ENCODE assay signal across 20 cellular contexts in the genomic region with DNA sequence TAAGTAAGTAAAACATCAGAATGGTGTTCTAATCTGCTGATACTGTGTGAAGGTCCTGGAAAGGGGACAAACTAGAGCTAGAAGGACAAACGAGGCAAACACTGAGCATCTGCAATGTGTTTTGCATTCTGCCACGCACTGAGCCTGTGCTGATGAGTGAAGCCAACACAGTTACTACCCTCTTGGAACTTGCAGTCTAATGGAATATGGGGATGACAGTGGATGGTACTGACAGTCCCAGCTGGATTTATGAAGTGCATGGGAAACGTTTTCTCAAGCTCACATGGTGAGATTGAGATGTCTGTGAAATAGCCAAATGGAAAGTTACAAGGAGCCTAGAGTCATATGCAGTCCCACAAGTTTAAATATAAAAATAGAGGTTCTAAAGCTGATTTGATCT.
DNase-seq lines count a peak whose midpoint lies in the region; ATAC-seq and TF ChIP-seq lines count a peak whose summit lies in the region.
"Had no signal": no experiment of that assay in that cellular context is flagged by ENCODE, and none has a peak within 500 bp of the region (broad histone marks: within the 10 kb centered on the region; RNA-seq: fewer than 3 reads in every experiment).

No MANE protein-coding gene starts in this region.

- peaks cover 9% of the 10 kb centered on the region; the same call in 1 of the 2 replicates for H3K9me2 ChIP-seq in GM23338 (ENCODE audit: insufficient read depth)

- H3K56ac ChIP-seq in H9 (ENCODE audit: insufficient read length, low read depth, low read length) = no peak overlapping the region

- H3K27me3 ChIP-seq in GM23338 (ENCODE audit: insufficient read depth) (no peaks in the 10 kb centered on the region), right lobe of liver (no peaks in the 10 kb centered on the region), stomach (no peaks in the 10 kb centered on the region), H9 (ENCODE audit: insufficient read depth, low read length) (peaks cover 2% of the 10 kb centered on the region; the same call in 1 of the 2 replicates)

- H4K20me1 ChIP-seq in GM23338 (replicated peaks; ENCODE audit: insufficient read depth) = no peaks in the 10 kb centered on the region
- H4K20me1 ChIP-seq in H9 (ENCODE audit: control insufficient read depth, insufficient read depth, insufficient read length) = no peaks in the 10 kb centered on the region

- no peak overlapping the region for H3K18ac ChIP-seq in H9 (ENCODE audit: insufficient read length, low read depth, low read length)

- H3K79me1 ChIP-seq in H9 (ENCODE audit: insufficient read depth, low read depth, low read length, poor library complexity, severe bottlenecking) = no peaks in the 10 kb centered on the region

- H3K4me1 Mint-ChIP-seq in GM23338 (peaks cover 18% of the 10 kb centered on the region; the same call in 2 of the 3 replicates), MCF 10A (ENCODE audit: insufficient read depth, unreplicated experiment) (peaks cover 43% of the 10 kb centered on the region), H9 (peaks cover 20% of the 10 kb centered on the region in 2 experiments)
- H3K4me1 Mint-ChIP-seq: activated naive CD8-positive, alpha-beta T cell treated with anti-CD3 and anti-CD28 coated beads, Interleukin-2, amount 50 U/mL, for 24 hours had no signal

- no peak overlapping the region for H3K9ac ChIP-seq in H9 (ENCODE audit: extremely low read depth, insufficient read length, low read length)

- CTCF ChIA-PET in MCF 10A (lab: Yijun Ruan, JAX) = interaction anchor here (0.7 to 6.0 kb wide), 7 partner anchors 11 to 339 kb away, joined by 3 to 40 read pairs (median 4); no protein-coding TSS in a partner anchor

- no peak overlapping the region for H2BK5ac ChIP-seq in H9 (ENCODE audit: insufficient read length, low read length)

- H3K4me3 ChIP-seq in GM23338 (no peak overlapping the region), right lobe of liver (no peak overlapping the region), stomach (no peak overlapping the region)
- H3K4me3 ChIP-seq: prostate gland, tibial nerve had no signal

- H3K27ac Mint-ChIP-seq in GM23338 (no peak overlapping the region), MCF 10A (ENCODE audit: low read depth, unreplicated experiment) (peak overlapping the region; percentile 81), H9 (no peak overlapping the region; a peak in 1 of 7 replicates)
- H3K27ac Mint-ChIP-seq: activated naive CD8-positive, alpha-beta T cell treated with anti-CD3 and anti-CD28 coated beads, Interleukin-2, amount 50 U/mL, for 24 hours; dendritic cell treated with granulocyte-macrophage colony-stimulating factor and Interleukin-4, amounts not matched to agents 40 ng/mL and 50 ng/mL, for 4 days; nephron had no signal

- H4K5ac ChIP-seq in H9 (ENCODE audit: insufficient read length, low read depth, low read length) = no peak overlapping the region

- H3K27me3 Mint-ChIP-seq in GM23338 (ENCODE audit: insufficient read depth, low read depth, poor library complexity) = peaks cover 2% of the 10 kb centered on the region
- no peaks in the 10 kb centered on the region for H3K27me3 Mint-ChIP-seq in MCF 10A (ENCODE audit: insufficient read depth, unreplicated experiment)
- H3K27me3 Mint-ChIP-seq in H9 (ENCODE audit: low read depth) = peaks cover 4% of the 10 kb centered on the region; the same call in 1 of the 2 replicates

- H3K36me3 ChIP-seq in GM23338 (ENCODE audit: insufficient read depth) (no peaks in the 10 kb centered on the region), right lobe of liver (no peaks in the 10 kb centered on the region), stomach (no peaks in the 10 kb centered on the region)
- H3K36me3 ChIP-seq: prostate gland, tibial nerve had no signal

- H3K4me1 ChIP-seq in GM23338 (ENCODE audit: insufficient read depth) (no peaks in the 10 kb centered on the region), right lobe of liver (peaks cover 0 to 46% (median 17%) of the 10 kb centered on the region in 4 donors), stomach (peaks cover 3 to 14% (median 7%) of the 10 kb centered on the region in 4 donors), H9 (ENCODE audit: insufficient read depth, low read length) (peaks cover 3% of the 10 kb centered on the region; the same call in 1 of the 2 replicates)
- H3K4me1 ChIP-seq: prostate gland, tibial nerve had no signal

- no peaks in the 10 kb centered on the region; the same call in 2 of the 3 replicates for H3K9me3 Mint-ChIP-seq in GM23338
- H3K9me3 Mint-ChIP-seq in MCF 10A (ENCODE audit: unreplicated experiment) = no peaks in the 10 kb centered on the region
- no peaks in the 10 kb centered on the region; a peak in 2 of 5 replicates for H3K9me3 Mint-ChIP-seq in H9
- H3K9me3 Mint-ChIP-seq: activated naive CD8-positive, alpha-beta T cell treated with anti-CD3 and anti-CD28 coated beads, Interleukin-2, amount 50 U/mL, for 24 hours; dendritic cell treated with granulocyte-macrophage colony-stimulating factor and Interleukin-4, amounts not matched to agents 40 ng/mL and 50 ng/mL, for 4 days; nephron had no signal

- no peak for TF ChIP-seq POLR2A in right lobe of liver (IDR thresholded peaks at IDR 0.05)
- no peak for TF ChIP-seq POLR2A in stomach (IDR thresholded peaks at IDR 0.05)

- H2AFZ ChIP-seq in GM23338 (peak overlapping the region; percentile 78; the same call in 1 of the 2 replicates), H9 (ENCODE audit: low read length) (no peak overlapping the region)

- H2BK120ac ChIP-seq in H9 (ENCODE audit: low read depth, low read length, poor library complexity, severe bottlenecking) = no peak overlapping the region

- H4K8ac ChIP-seq in H9 (replicated peaks; ENCODE audit: insufficient read length, low read depth, low read length) = no peak overlapping the region

- DNase-seq in GM23338 (ENCODE audit: low spot score) = no peak
- no peak for DNase-seq in MCF 10A (ENCODE audit: unreplicated experiment)
- DNase-seq in right lobe of liver = no peak
- DNase-seq in stomach = no peak
- no peak for DNase-seq in NCI-H526 treated with DMSO at 0.1 percent for 48 hours (lab: John Stamatoyannopoulos, UW)
- no peak for DNase-seq in H9
- DNase-seq in amniotic stem cell (lab: John Stamatoyannopoulos, UW) = no peak
- DNase-seq: activated CD4-positive, alpha-beta T cell treated with anti-CD3 and anti-CD28 coated beads, Interleukin-2, amount 50 U/mL, for 48 hours; activated effector memory CD4-positive, alpha-beta T cell treated with anti-CD3 and anti-CD28 coated beads, Interleukin-2, amount 50 U/mL, for 16 hours; activated naive CD8-positive, alpha-beta T cell treated with anti-CD3 and anti-CD28 coated beads, Interleukin-2, amount 50 U/mL, for 24 hours; KBM-7; NCI-H1436; NCI-H524 treated with DMSO at 0.1 percent for 48 hours; stimulated activated CD4-positive, alpha-beta T cell treated with anti-CD3 and anti-CD28 coated beads, Interleukin-2, amount 100 ng/mL, for 48 hours; stimulated activated naive CD4-positive, alpha-beta T cell had no signal

- no peaks in the 10 kb centered on the region for H3K9me3 ChIP-seq in right lobe of liver
- no peaks in the 10 kb centered on the region for H3K9me3 ChIP-seq in stomach
- no peaks in the 10 kb centered on the region for H3K9me3 ChIP-seq in H9 (ENCODE audit: control insufficient read depth, low read depth, low read length)
- H3K9me3 ChIP-seq: prostate gland, tibial nerve had no signal

- TF ChIP-seq CTCF in GM23338 (conservative IDR thresholded peaks at IDR 0.05; ENCODE audit: low read depth in 2 of 2) (no peak), MCF 10A (IDR thresholded peaks at IDR 0.05; ENCODE audit: unreplicated experiment) (no peak), right lobe of liver (IDR thresholded peaks at IDR 0.05) (no peak), stomach (IDR thresholded peaks at IDR 0.05) (no peak), H9 (conservative IDR thresholded peaks at IDR 0.05) (no peak)

- POLR2A ChIA-PET in MCF 10A (lab: Yijun Ruan, JAX) = interaction anchor here (0.8 to 5.6 kb wide), 14 partner anchors 10 to 284 kb away, joined by 3 to 50 read pairs (median 8); no protein-coding TSS in a partner anchor

- H3K23me2 ChIP-seq in H9 (ENCODE audit: insufficient read length, low read depth, low read length, poor library complexity, severe bottlenecking) = no peaks in the 10 kb centered on the region

- H2AK5ac ChIP-seq in H9 (ENCODE audit: insufficient read length, low read length) = no peak overlapping the region

- H3K23ac ChIP-seq in H9 (ENCODE audit: insufficient read length, low read depth, low read length) = no peak overlapping the region

- H3T11ph ChIP-seq in H9 (ENCODE audit: low read length) = no peak overlapping the region

- no TSS peak for BruUV-seq in MCF 10A (replicated peaks; lab: Mats Ljungman, UMichigan)

- no peaks in the 10 kb centered on the region for H3F3A ChIP-seq in GM23338 (replicated peaks; ENCODE audit: low read depth)

- H3K79me2 ChIP-seq in GM23338 (replicated peaks; ENCODE audit: insufficient read depth) (no peaks in the 10 kb centered on the region), H9 (ENCODE audit: insufficient read depth, low read length) (no peaks in the 10 kb centered on the region)

- no peak for ATAC-seq in GM23338
- peak in 2 of 4 donors; percentile 18 to 19 for ATAC-seq in right lobe of liver
- no peak for ATAC-seq in HG02588 (IDR thresholded peaks at IDR 0.05; ENCODE audit: unreplicated experiment)
- ATAC-seq: activated naive CD8-positive, alpha-beta T cell treated with anti-CD3 and anti-CD28 coated beads, Interleukin-2, amount 50 U/mL, for 24 hours had no signal

- no peak overlapping the region for H3K14ac ChIP-seq in H9 (ENCODE audit: insufficient read depth, low read length)

- no peaks in the 10 kb centered on the region for H3K36me3 Mint-ChIP-seq in GM23338 (ENCODE audit: low read depth)
- H3K36me3 Mint-ChIP-seq in MCF 10A (ENCODE audit: insufficient read depth, unreplicated experiment) = no peaks in the 10 kb centered on the region
- peaks cover 0 to 1% (median 0%) of the 10 kb centered on the region in 3 experiments; a peak in 3 of 7 replicates for H3K36me3 Mint-ChIP-seq in H9 (ENCODE audit: insufficient read depth in 1 of 3, low read depth in 3 of 3)

- H3K27ac ChIP-seq in GM23338 (ENCODE audit: low read depth) = no peak overlapping the region
- H3K27ac ChIP-seq in right lobe of liver = peak overlapping the region in 2 of 3 donors; percentile 33 to 52
- peak overlapping the region in 3 of 5 donors; percentile 10 to 56 (median 37) for H3K27ac ChIP-seq in stomach
- H3K27ac ChIP-seq in H9 (ENCODE audit: insufficient read length, low read depth, low read length) = no peak overlapping the region
- H3K27ac ChIP-seq: prostate gland, tibial nerve had no signal

- intact Hi-C loops in MCF 10A (cut with micrococcal nuclease) = loop anchor here (1.0 to 2.0 kb wide), 2 partner anchors 20 to 37 kb away; no protein-coding TSS in a partner anchor
- intact Hi-C loops in right lobe of liver (cut with DNase I) = no loop called here
- intact Hi-C loops in stomach (cut with DNase I; ENCODE audit: low total_unique reads) = no loop called here

- H2BK15ac ChIP-seq in H9 (ENCODE audit: low read depth, low read length) = no peak overlapping the region

- H2BK12ac ChIP-seq in H9 (ENCODE audit: insufficient read length, low read depth, low read length) = no peak overlapping the region

- no peak overlapping the region for H2BK20ac ChIP-seq in H9 (ENCODE audit: low read depth, low read length, poor library complexity, severe bottlenecking)

- no peak overlapping the region for H4K91ac ChIP-seq in H9 (ENCODE audit: insufficient read length, low read depth, low read length)

- H3K4me2 ChIP-seq in GM23338 (no peak overlapping the region), H9 (ENCODE audit: insufficient read depth, insufficient read length, low read length) (no peak overlapping the region)

- H3K4ac ChIP-seq in H9 (ENCODE audit: low read depth, low read length) = no peak overlapping the region

- WGBS in right lobe of liver (ENCODE audit: insufficient coverage, low coverage, low lambda C conversion rate, missing lambda C conversion rate) = 50% methylated on average over 3 of the region's 3 CpGs
- 46 to 54% (median 51%) methylated on average over 3 of the region's 3 CpGs for WGBS in stomach, 5 donors
- WGBS in H9 (ENCODE audit: extremely low coverage, insufficient read length, low lambda C conversion rate) = no CpG with 5 or more reads among the region's 3 CpGs

- H3K4me3 Mint-ChIP-seq in GM23338 (no peak overlapping the region), MCF 10A (ENCODE audit: unreplicated experiment) (peak overlapping the region; percentile 14), H9 (no peak overlapping the region)
- H3K4me3 Mint-ChIP-seq: activated naive CD8-positive, alpha-beta T cell treated with anti-CD3 and anti-CD28 coated beads, Interleukin-2, amount 50 U/mL, for 24 hours; dendritic cell treated with granulocyte-macrophage colony-stimulating factor and Interleukin-4, amounts not matched to agents 40 ng/mL and 50 ng/mL, for 4 days; nephron had no signal

- TF ChIP-seq EP300 in stomach (IDR thresholded peaks at IDR 0.05) = no peak

Comparison
In these comparisons a context has a peak if more than half of its experiments do, and no peak if none do; other contexts are left out.
1. H3K27ac ChIP-seq: peak in right lobe of liver (2 of 3) and stomach (3 of 5); none in GM23338 (single experiment) and H9 (single experiment).